13 cellular contexts compared by ENCODE assay signal in the genomic region with DNA sequence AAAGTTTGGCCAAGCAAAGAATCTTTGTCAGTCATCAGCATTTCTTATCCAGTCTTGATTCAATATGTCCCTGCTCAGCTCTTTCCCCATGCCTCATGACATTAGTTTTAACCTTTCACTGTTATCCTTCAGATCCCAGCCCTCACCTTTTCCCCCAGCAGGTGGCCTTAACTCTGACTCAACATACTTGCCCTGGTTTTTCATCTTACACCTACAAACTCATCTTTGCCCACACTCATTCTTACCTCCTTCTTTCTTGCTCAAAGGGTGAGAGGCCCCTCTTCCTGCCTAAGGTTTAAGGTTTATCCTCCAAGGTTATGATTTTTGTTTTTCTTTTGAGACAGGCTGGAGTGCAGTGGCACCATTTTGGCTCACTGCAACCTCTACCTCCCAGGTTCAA. TPM values are rescaled to one million over a fixed set of nuclear protein-coding genes. Genes with fewer than 3 reads are reported as not detected.
"Had no signal": no experiment of that assay in that cellular context is flagged by ENCODE, and none has a peak within 500 bp of the region (broad histone marks: within the 10 kb centered on the region; RNA-seq: fewer than 3 reads in every experiment).

No MANE protein-coding gene starts in this region.

- H3K36me3 Mint-ChIP-seq: activated naive CD8-positive, alpha-beta T cell treated with anti-CD3 and anti-CD28 coated beads, Interleukin-2, amount 10 ng/mL, durations not matched to agents 7 days and 5 days; memory B cell had no signal

- H3K27ac Mint-ChIP-seq: memory B cell had no signal

- ATAC-seq: heart left ventricle, left lung, sciatic nerve had no signal

- DNase-seq: activated naive CD8-positive, alpha-beta T cell treated with anti-CD3 and anti-CD28 coated beads, Interleukin-2, amount 10 ng/mL, durations not matched to agents 7 days and 5 days; aorta; effector CD4-positive, alpha-beta T cell; heart left ventricle; left lung; SHP77 treated with DMSO at 0.1 percent for 48 hours; stimulated activated CD4-positive, alpha-beta T cell treated with anti-CD3 and anti-CD28 coated beads, Interleukin-12 subunit alpha, Interleukin-12 subunit beta, amount 100 ng/mL, for 4 hours; T-helper 17 cell; tibial artery had no signal

- H3K9me3 Mint-ChIP-seq: activated naive CD8-positive, alpha-beta T cell treated with anti-CD3 and anti-CD28 coated beads, Interleukin-2, amount 10 ng/mL, durations not matched to agents 7 days and 5 days; memory B cell had no signal

- H3K4me3 Mint-ChIP-seq: memory B cell, T-helper 17 cell had no signal

- H3K4me3 ChIP-seq: heart left ventricle, left lung, tibial artery had no signal

- H3K27ac ChIP-seq: heart left ventricle, left lung, tibial artery had no signal

RNA-seq across cellular contexts. Expression of a gene that starts 57.6 kb away (rescaled TPM):
- total RNA-seq: activated naive CD8-positive, alpha-beta T cell treated with anti-CD3 and anti-CD28 coated beads, Interleukin-2, amount 10 ng/mL, durations not matched to agents 7 days and 5 days; aorta; endothelial cell of umbilical vein; osteocyte; T-helper 17 cell had no signal
